In genomic region chr14:53982546-53982945, GRCh38 we compare ENCODE assay signal across 18 cellular contexts. TPM values are rescaled to one million over a fixed set of nuclear protein-coding genes. Genes with fewer than 3 reads are reported as not detected.
DNase-seq lines count a peak whose midpoint lies in the region; ATAC-seq, FAIRE-seq and TF ChIP-seq lines count a peak whose summit lies in the region.
"Had no signal": no experiment of that assay in that cellular context is flagged by ENCODE, and none has a peak within 500 bp of the region (broad histone marks: within the 10 kb centered on the region; RNA-seq: fewer than 3 reads in every experiment).

No MANE protein-coding gene starts in this region.

- TF ChIP-seq POLR2A in H1 (IDR thresholded peaks at IDR 0.05; ENCODE audit: control extremely low read depth in 1 of 2, low read depth in 2 of 2, low read length in 2 of 2) (no peak), transverse colon (IDR thresholded peaks at IDR 0.05) (no peak)

- H3K4me1 ChIP-seq in HUES6 (ENCODE audit: control insufficient read depth, insufficient read depth, low read length), result peaks cover 56% of the 10 kb centered on the region
- peaks cover 6 to 31% (median 25%) of the 10 kb centered on the region in 4 experiments; a peak in 5 of 7 replicates for H3K4me1 ChIP-seq in H1 (replicated peaks in 1 of 4; ENCODE audit: control insufficient read depth in 3 of 4, insufficient read depth in 4 of 4, low read length in 3 of 4)
- H3K4me1 ChIP-seq in iPS-20b (ENCODE audit: insufficient read depth, low read length), result peaks cover 53% of the 10 kb centered on the region
- H3K4me1 ChIP-seq in transverse colon, result no peaks in the 10 kb centered on the region

- no peak overlapping the region for H4K91ac ChIP-seq in H1 (replicated peaks; ENCODE audit: insufficient read length, low read length)

- H2BK20ac ChIP-seq in H1 (ENCODE audit: low read length), result no peak overlapping the region

- H3K23ac ChIP-seq in H1 (ENCODE audit: insufficient read length), result no peak overlapping the region

- CTCF ChIA-PET in H1 (lab: Charles Lee; ENCODE audit: partially characterized antibody), result interaction anchor here (0.6 to 2.6 kb wide), 7 partner anchors 10 to 240 kb away, joined by 3 to 9 read pairs (median 3); no protein-coding TSS in a partner anchor

- peak; percentile 72 for FAIRE-seq in H1 (lab: Jason Lieb, UNC)
- FAIRE-seq: A549, D721Med, G401.6, GM12891, H54 had no signal

- H3K27me3 ChIP-seq in HUES6 (ENCODE audit: control insufficient read depth, insufficient read depth, low read length), result no peaks in the 10 kb centered on the region
- H3K27me3 ChIP-seq in H1 (replicated peaks in 1 of 4; ENCODE audit: control insufficient read depth in 3 of 4, extremely low read depth in 1 of 4, insufficient read depth in 3 of 4, low read length in 3 of 4), result peaks cover 0 to 10% (median 4%) of the 10 kb centered on the region in 4 experiments; a peak in 4 of 7 replicates
- H3K27me3 ChIP-seq in iPS-20b (ENCODE audit: insufficient read depth, low read length), result peaks cover 8% of the 10 kb centered on the region; the same call in 1 of the 2 replicates
- H3K27me3 ChIP-seq in transverse colon, result no peaks in the 10 kb centered on the region

- H4K20me1 ChIP-seq in H1 (replicated peaks in 1 of 2; ENCODE audit: control insufficient read depth in 1 of 2, insufficient read depth in 2 of 2, low read length in 2 of 2), result no peaks in the 10 kb centered on the region

- no peak overlapping the region for H4K8ac ChIP-seq in H1 (ENCODE audit: extremely low read depth, insufficient read depth, low read length)

- H3K27ac ChIP-seq in HUES6 (ENCODE audit: low read depth, low read length), result peak overlapping the region; percentile 89
- H3K27ac ChIP-seq in H1 (ENCODE audit: low read depth, low read length), result no peak overlapping the region
- H3K27ac ChIP-seq in iPS-20b (ENCODE audit: low read length), result no peak overlapping the region
- H3K27ac ChIP-seq in transverse colon, result no peak overlapping the region
- H3K27ac ChIP-seq: A549, KMS-11 had no signal

- peak overlapping the region; percentile 16 for H4K5ac ChIP-seq in H1 (ENCODE audit: insufficient read length, low read depth, low read length)

- no peak overlapping the region for H2BK5ac ChIP-seq in H1 (ENCODE audit: low read depth, low read length)

- H3K4me3 ChIP-seq in HUES6 (ENCODE audit: low read depth, low read length) (0 out of 2 replicates have a peak overlapping the region, but pooled peaks have one; percentile 2), H1 (ENCODE audit: extremely low read depth in 1 of 4, insufficient read depth in 2 of 4, low read depth in 3 of 4, low read length in 4 of 4) (peak overlapping the region in 1 of 4 experiments; percentile 26; a peak in 1 of 8 replicates), iPS-20b (ENCODE audit: low read length) (peak overlapping the region; percentile 38; the same call in 1 of the 2 replicates), transverse colon (no peak overlapping the region)
- H3K4me3 ChIP-seq: A549 had no signal

- H2BK12ac ChIP-seq in H1 (ENCODE audit: low read depth, low read length), result no peak overlapping the region

- H3K79me1 ChIP-seq in H1 (ENCODE audit: low read depth, low read length), result no peaks in the 10 kb centered on the region

- H3K9me3 ChIP-seq in HUES6 (ENCODE audit: control insufficient read depth, insufficient read depth, low read depth, low read length), result peaks cover 43% of the 10 kb centered on the region
- peaks cover 22 to 24% of the 10 kb centered on the region in 2 experiments for H3K9me3 ChIP-seq in H1 (ENCODE audit: insufficient read depth in 2 of 2, low read depth in 1 of 2, low read length in 1 of 2)
- peaks cover 33% of the 10 kb centered on the region for H3K9me3 ChIP-seq in iPS-20b (ENCODE audit: insufficient read depth, low read depth, low read length)
- H3K9me3 ChIP-seq in transverse colon, result peaks cover 3 to 8% of the 10 kb centered on the region in 2 donors

- H2AFZ ChIP-seq in H1 (ENCODE audit: low read length), result no peak overlapping the region

- no peak overlapping the region for H2BK120ac ChIP-seq in H1 (replicated peaks; ENCODE audit: low read depth, low read length)

- peaks cover 5% of the 10 kb centered on the region; the same call in 1 of the 2 replicates for H3K36me3 ChIP-seq in HUES6 (ENCODE audit: control insufficient read depth, insufficient read depth, low read length)
- peaks cover 0 to 9% (median 2%) of the 10 kb centered on the region in 4 experiments; a peak in 2 of 8 replicates for H3K36me3 ChIP-seq in H1 (ENCODE audit: control insufficient read depth in 2 of 4, insufficient read depth in 4 of 4, low read length in 3 of 4)
- H3K36me3 ChIP-seq in iPS-20b (ENCODE audit: insufficient read depth, low read depth, low read length), result 0 out of 2 replicates have a peak, but pooled peaks cover 3% of the 10 kb centered on the region
- H3K36me3 ChIP-seq in transverse colon, result no peaks in the 10 kb centered on the region

- TF ChIP-seq RAD21 in H1 (IDR thresholded peaks at IDR 0.05 in 1 of 2, conservative IDR thresholded peaks at IDR 0.05 in 1 of 2; ENCODE audit: low read depth in 2 of 2, low read length in 2 of 2), result no peak

- no peak overlapping the region for H3K14ac ChIP-seq in H1 (ENCODE audit: insufficient read length)

- no peak overlapping the region for H2AK5ac ChIP-seq in H1 (ENCODE audit: low read depth, low read length)

- DNase-seq in H1 (ENCODE audit: low read depth in 1 of 2, low spot score in 2 of 2), result peak in 1 of 2 experiments; percentile 27
- no peak for DNase-seq in NCI-H226
- DNase-seq in transverse colon, result no peak
- no peak for DNase-seq in GM19240 (ENCODE audit: insufficient read length, low spot score)
- DNase-seq: CD8-positive, alpha-beta T cell; COR-L47; DMS153; DMS79 treated with DMSO at 0.1 percent for 48 hours; EL had no signal

- POLR2A ChIA-PET in H1 (lab: Charles Lee; ENCODE audit: partially characterized antibody), result interaction anchor here (1.7 kb wide), 1 partner anchor 26 kb away, joined by 4 read pairs; the partner anchor contains the start of gene BMP4

- no peaks in the 10 kb centered on the region for H3K79me2 ChIP-seq in H1 (ENCODE audit: control insufficient read depth in 1 of 2, insufficient read depth in 2 of 2, low read length in 2 of 2)

- H2BK15ac ChIP-seq in H1 (ENCODE audit: low read length), result no peak overlapping the region

- H3K23me2 ChIP-seq in H1 (ENCODE audit: low read depth, low read length), result no peaks in the 10 kb centered on the region

- intact Hi-C loops in transverse colon (cut with DNase I; ENCODE audit: low total_unique reads), result no loop called here

- TF ChIP-seq CTCF in H1 (IDR thresholded peaks at IDR 0.05; ENCODE audit: control extremely low read depth in 1 of 3, insufficient read depth in 1 of 3, low read depth in 1 of 3, low read length in 3 of 3) (no peak), transverse colon (IDR thresholded peaks at IDR 0.05) (no peak)

- no peak overlapping the region for H3K18ac ChIP-seq in H1 (ENCODE audit: extremely low read depth, low read length)

- TF ChIP-seq EP300 in H1 (IDR thresholded peaks at IDR 0.05; ENCODE audit: borderline replicate concordance in 1 of 2, low read depth in 2 of 2, low read length in 2 of 2), result 0 out of 3 replicates have a peak, but pooled peaks of 1 of the 2 experiments have one; percentile 29
- no peak for TF ChIP-seq EP300 in transverse colon (IDR thresholded peaks at IDR 0.05; ENCODE audit: low read depth)

- no peak overlapping the region for H3K9ac ChIP-seq in HUES6 (ENCODE audit: low read length)
- H3K9ac ChIP-seq in H1 (replicated peaks in 1 of 4; ENCODE audit: extremely low read depth in 1 of 4, low read depth in 3 of 4, low read length in 3 of 4), result no peak overlapping the region
- H3K9ac ChIP-seq in iPS-20b (ENCODE audit: low read depth, low read length), result peak overlapping the region; percentile 18
- H3K9ac ChIP-seq: KMS-11 had no signal

- WGBS in H1 (ENCODE audit: extremely low coverage in 1 of 2, insufficient coverage in 1 of 2, insufficient read length in 1 of 2, insufficient replicate concordance in 2 of 2, low coverage in 1 of 2, low lambda C conversion rate in 2 of 2, missing lambda C conversion rate in 1 of 2), 2 experiments, result 2% methylated on average over 2 of the region's 2 CpGs; no CpG with 5 or more reads in 1 of the 2 experiments
- WGBS in transverse colon (ENCODE audit: low coverage in 1 of 2), 2 donors, result 78 to 83% methylated on average over 2 of the region's 2 CpGs

- ATAC-seq in HG03196 (IDR thresholded peaks at IDR 0.05; ENCODE audit: unreplicated experiment), result no peak
- ATAC-seq: A549; CD8-positive, alpha-beta T cell had no signal

- in situ Hi-C loops in transverse colon (cut with MboI; ENCODE audit: low pct_ligation_motif_present in 1 of 4, low pct_unique_long_range_greater_than_20kb in 1 of 4, low sequenced_read_pairs in 3 of 4), result no loop called here

- H3K4ac ChIP-seq in H1 (replicated peaks; ENCODE audit: insufficient read length, low read depth, low read length), result no peak overlapping the region

- H3K4me2 ChIP-seq in H1 (ENCODE audit: insufficient read depth in 1 of 2, low read depth in 2 of 2, low read length in 2 of 2), result peak overlapping the region; percentile 16 to 38; a peak in 3 of 4 replicates
- H3K4me2 ChIP-seq: A549, KMS-11 had no signal

- H3K56ac ChIP-seq in H1 (replicated peaks; ENCODE audit: insufficient read length, low read depth, low read length), result no peak overlapping the region

TF ChIP-seq in H1, 55 proteins besides CTCF, POLR2A, EP300 and RAD21 (continues in another document):
- TF ChIP-seq HDAC2 (IDR thresholded peaks at IDR 0.05; ENCODE audit: borderline replicate concordance in 1 of 2, low read depth in 2 of 2, low read length in 2 of 2) (peak in 1 of 2 experiments; percentile 69; a peak in 1 of 4 replicates), TAF1 (IDR thresholded peaks at IDR 0.05; ENCODE audit: low read depth, low read length) (no peak), MAFK (IDR thresholded peaks at IDR 0.05; ENCODE audit: low read depth, low read length) (no peak), BACH1 (IDR thresholded peaks at IDR 0.05; ENCODE audit: low read length) (no peak), RBBP5 (IDR thresholded peaks at IDR 0.05; ENCODE audit: borderline replicate concordance, low read depth, low read length) (no peak), FOSL1 (IDR thresholded peaks at IDR 0.05; ENCODE audit: insufficient read depth, low read depth, low read length) (no peak), NANOG (IDR thresholded peaks at IDR 0.05; ENCODE audit: insufficient read depth, low read depth, low read length, poor library complexity, severe bottlenecking) (peak; percentile 86), CEBPB (IDR thresholded peaks at IDR 0.05; ENCODE audit: low read depth, low read length) (no peak)

RNA-seq across cellular contexts. Expression of gene BMP4, which starts 25.9 kb away (rescaled TPM):
- 5.4 and 5.9 TPM in 2 replicates for total RNA-seq in H1 (2021; fragmentation: NEBNext Ultra II Directional; extraction: Animal tissue kit (Norgen Biotek cat#: 25700))
- polyA plus RNA-seq in H1 (2011; rRNA removed), result 2.3 and 4.2 TPM in 2 replicates
- 3.7 TPM for polyA plus RNA-seq in H1 (2011; cell fraction: cytosol; rRNA removed)
- 3.4 TPM for polyA plus RNA-seq in H1 (2011; cell fraction: nucleus; rRNA removed)
- polyA plus RNA-seq in H1 (2012, experiment 1 of 2), result 2.7 to 4.9 TPM (median 3.5 TPM) in 4 replicates
- polyA plus RNA-seq in H1 (2012, experiment 2 of 2), result 3.0 TPM
- polyA plus RNA-seq in H1 (2013, experiment 1 of 2), result 4.2 TPM
- 4.5 TPM for polyA plus RNA-seq in H1 (2013, experiment 2 of 2)
- polyA minus RNA-seq in H1 (2011; rRNA and poly(A)+ RNA removed), result 2.0 and 3.6 TPM in 2 replicates
- polyA minus RNA-seq in H1 (2011; cell fraction: cytosol; rRNA and poly(A)+ RNA removed), result 3.2 TPM
- polyA minus RNA-seq in H1 (2011; cell fraction: nucleus; rRNA and poly(A)+ RNA removed), result 3.0 TPM
- total RNA-seq in transverse colon, result 10 to 100 TPM in 3 of 4 donors, 1 to 10 TPM in 1; 7.2 to 56.5 (median 12.4) TPM
- total RNA-seq: CD8-positive, alpha-beta T cell had no signal

Comparison
In these comparisons a context has a peak if more than half of its experiments do, and no peak if none do; other contexts are left out.
1. H3K4me3 ChIP-seq: peak in HUES6 (single experiment) and iPS-20b (single experiment); none in transverse colon (0 of 4).